ENCODE assay signal across 7 cellular contexts in the genomic region with DNA sequence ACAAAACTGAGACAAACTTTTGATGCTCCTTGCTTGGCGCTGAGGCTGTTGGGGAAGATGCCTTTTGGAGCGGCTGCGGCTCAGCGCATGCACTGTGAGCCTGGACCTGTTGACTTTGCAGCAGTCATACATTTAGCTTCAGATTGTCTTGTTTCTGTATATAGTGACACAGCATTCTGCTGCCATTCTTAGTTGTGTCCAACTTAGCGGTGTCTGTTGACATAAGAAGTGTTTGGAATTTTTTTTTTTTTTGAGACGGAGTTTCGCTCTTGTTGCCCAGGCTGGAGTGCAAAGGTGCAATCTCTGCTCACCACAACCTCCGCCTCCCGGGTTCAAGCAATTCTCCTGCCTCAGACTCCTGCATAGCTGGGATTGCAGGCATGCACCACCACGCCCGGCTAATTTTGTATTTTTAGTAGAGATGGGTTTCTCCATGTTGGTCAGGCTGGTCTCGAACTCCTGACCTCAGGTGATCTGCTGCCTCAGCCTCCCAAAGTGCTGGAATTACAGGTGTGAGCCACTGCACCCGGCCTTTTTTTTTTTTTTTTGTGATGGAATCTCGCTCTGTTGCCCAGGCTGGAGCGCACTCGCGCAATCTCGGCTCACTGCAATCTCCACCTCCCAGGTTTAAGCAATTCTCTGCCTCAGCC. TPM values are rescaled to one million over a fixed set of nuclear protein-coding genes. Genes with fewer than 3 reads are reported as not detected.
DNase-seq lines count a peak whose midpoint lies in the region; ATAC-seq, FAIRE-seq and TF ChIP-seq lines count a peak whose summit lies in the region.
"Not testable (repeated sequence)": the region's sequence is repeated elsewhere in the genome, so short reads cannot be mapped to it uniquely, and the experiment has no call there.

No MANE protein-coding gene starts in this region.

- intact Hi-C loops in right lobe of liver (cut with DNase I): not testable (repeated sequence)

- H3K4me1 Mint-ChIP-seq in T-helper 17 cell: peaks cover 61% of the 10 kb centered on the region
- H3K4me1 Mint-ChIP-seq in activated CD4-positive, alpha-beta T cell treated with anti-CD3 and anti-CD28 coated beads, Interleukin-2, amount 10 ng/mL, durations not matched to agents 7 days and 5 days: peaks cover 85% of the 10 kb centered on the region
- H3K4me1 Mint-ChIP-seq in activated CD8-positive, alpha-beta memory T cell treated with anti-CD3 and anti-CD28 coated beads, Interleukin-2, amount 10 ng/mL, durations not matched to agents 7 days and 5 days: peaks cover 80% of the 10 kb centered on the region
- peaks cover 88% of the 10 kb centered on the region for H3K4me1 Mint-ChIP-seq in activated naive CD4-positive, alpha-beta T cell treated with anti-CD3 and anti-CD28 coated beads, Interleukin-2, amount 10 ng/mL, durations not matched to agents 7 days and 5 days

- peak overlapping the region; percentile 99 for H3K27ac Mint-ChIP-seq in T-helper 17 cell
- peak overlapping the region; percentile 72 for H3K27ac Mint-ChIP-seq in activated CD4-positive, alpha-beta T cell treated with anti-CD3 and anti-CD28 coated beads, Interleukin-2, amount 10 ng/mL, durations not matched to agents 7 days and 5 days
- H3K27ac Mint-ChIP-seq in activated CD8-positive, alpha-beta memory T cell treated with anti-CD3 and anti-CD28 coated beads, Interleukin-2, amount 10 ng/mL, durations not matched to agents 7 days and 5 days: peak overlapping the region; percentile 48
- peak overlapping the region; percentile 35 for H3K27ac Mint-ChIP-seq in activated naive CD4-positive, alpha-beta T cell treated with anti-CD3 and anti-CD28 coated beads, Interleukin-2, amount 10 ng/mL, durations not matched to agents 7 days and 5 days

- TF ChIP-seq EP300 in A549 (IDR thresholded peaks at IDR 0.05): not testable (repeated sequence)

- H3K27me3 Mint-ChIP-seq in T-helper 17 cell; activated CD4-positive, alpha-beta T cell treated with anti-CD3 and anti-CD28 coated beads, Interleukin-2, amount 10 ng/mL, durations not matched to agents 7 days and 5 days; activated CD8-positive, alpha-beta memory T cell treated with anti-CD3 and anti-CD28 coated beads, Interleukin-2, amount 10 ng/mL, durations not matched to agents 7 days and 5 days; activated naive CD4-positive, alpha-beta T cell treated with anti-CD3 and anti-CD28 coated beads, Interleukin-2, amount 10 ng/mL, durations not matched to agents 7 days and 5 days: not testable (repeated sequence)

- not testable (repeated sequence) for H3K36me3 Mint-ChIP-seq in T-helper 17 cell (ENCODE audit: low read depth); activated CD8-positive, alpha-beta memory T cell treated with anti-CD3 and anti-CD28 coated beads, Interleukin-2, amount 10 ng/mL, durations not matched to agents 7 days and 5 days
- peaks cover 16% of the 10 kb centered on the region for H3K36me3 Mint-ChIP-seq in activated CD4-positive, alpha-beta T cell treated with anti-CD3 and anti-CD28 coated beads, Interleukin-2, amount 10 ng/mL, durations not matched to agents 7 days and 5 days (ENCODE audit: low read depth)
- H3K36me3 Mint-ChIP-seq in activated naive CD4-positive, alpha-beta T cell treated with anti-CD3 and anti-CD28 coated beads, Interleukin-2, amount 10 ng/mL, durations not matched to agents 7 days and 5 days: peaks cover 12% of the 10 kb centered on the region

- WGBS in A549 (ENCODE audit: missing lambda C conversion rate): 57% methylated on average over 18 of the region's 18 CpGs
- 88% methylated on average over 13 of the region's 18 CpGs for WGBS in hepatocyte (ENCODE audit: low lambda C conversion rate, missing lambda C conversion rate)
- 78% methylated on average over 17 of the region's 18 CpGs for WGBS in right lobe of liver (ENCODE audit: insufficient coverage, low coverage, low lambda C conversion rate, missing lambda C conversion rate)

- not testable (repeated sequence) for H3K4me3 Mint-ChIP-seq in T-helper 17 cell; activated CD4-positive, alpha-beta T cell treated with anti-CD3 and anti-CD28 coated beads, Interleukin-2, amount 10 ng/mL, durations not matched to agents 7 days and 5 days; activated CD8-positive, alpha-beta memory T cell treated with anti-CD3 and anti-CD28 coated beads, Interleukin-2, amount 10 ng/mL, durations not matched to agents 7 days and 5 days; activated naive CD4-positive, alpha-beta T cell treated with anti-CD3 and anti-CD28 coated beads, Interleukin-2, amount 10 ng/mL, durations not matched to agents 7 days and 5 days

- not testable (repeated sequence) for H3K27me3 ChIP-seq in hepatocyte, right lobe of liver

- POLR2A ChIA-PET in A549 (lab: Yijun Ruan, JAX); activated CD4-positive, alpha-beta T cell treated with anti-CD3 and anti-CD28 coated beads, Interleukin-2, amount 10 ng/mL, durations not matched to agents 7 days and 5 days (lab: Charles Lee): not testable (repeated sequence)

- TF ChIP-seq POLR2A in A549 (IDR thresholded peaks at IDR 0.05; ENCODE audit: low read length); right lobe of liver (IDR thresholded peaks at IDR 0.05): not testable (repeated sequence)

- not testable (repeated sequence) for H3K9me3 ChIP-seq in A549; T-helper 17 cell (ENCODE audit: control insufficient read depth, low read length, poor library complexity, severe bottlenecking); hepatocyte (ENCODE audit: low read depth); right lobe of liver

- not testable (repeated sequence) for H3K4me3 ChIP-seq in A549, hepatocyte, right lobe of liver

- not testable (repeated sequence) for TF ChIP-seq RAD21 in A549 (conservative IDR thresholded peaks at IDR 0.05 in 1 of 2, IDR thresholded peaks at IDR 0.05 in 1 of 2)

- peak in 1 of 2 experiments; percentile 58 for DNase-seq in A549 (ENCODE audit: low read depth in 1 of 2, low spot score in 1 of 2)
- DNase-seq in T-helper 17 cell; activated CD4-positive, alpha-beta T cell treated with anti-CD3 and anti-CD28 coated beads, Interleukin-2, amount 10 ng/mL, durations not matched to agents 7 days and 5 days; activated CD8-positive, alpha-beta memory T cell treated with anti-CD3 and anti-CD28 coated beads, Interleukin-2, amount 10 ng/mL, durations not matched to agents 7 days and 5 days; activated naive CD4-positive, alpha-beta T cell treated with anti-CD3 and anti-CD28 coated beads, Interleukin-2, amount 10 ng/mL, durations not matched to agents 7 days and 5 days; right lobe of liver: not testable (repeated sequence)
- peak; percentile 11 for DNase-seq in hepatocyte (ENCODE audit: low spot score)

- ATAC-seq in A549: peak; percentile 54 to 83; a peak in 4 of 6 replicates
- ATAC-seq in T-helper 17 cell; activated CD8-positive, alpha-beta memory T cell treated with anti-CD3 and anti-CD28 coated beads, Interleukin-2, amount 10 ng/mL, durations not matched to agents 7 days and 5 days: not testable (repeated sequence)
- ATAC-seq in right lobe of liver: peak; percentile 16 to 48 (median 25)

- not testable (repeated sequence) for FAIRE-seq in A549 (lab: Jason Lieb, UNC)

- not testable (repeated sequence) for H3K36me3 ChIP-seq in hepatocyte (replicated peaks; ENCODE audit: insufficient read depth, low read depth); right lobe of liver

- not testable (repeated sequence) for H3K9me3 Mint-ChIP-seq in activated CD4-positive, alpha-beta T cell treated with anti-CD3 and anti-CD28 coated beads, Interleukin-2, amount 10 ng/mL, durations not matched to agents 7 days and 5 days; activated CD8-positive, alpha-beta memory T cell treated with anti-CD3 and anti-CD28 coated beads, Interleukin-2, amount 10 ng/mL, durations not matched to agents 7 days and 5 days (ENCODE audit: low read depth); activated naive CD4-positive, alpha-beta T cell treated with anti-CD3 and anti-CD28 coated beads, Interleukin-2, amount 10 ng/mL, durations not matched to agents 7 days and 5 days

- H4K20me1 ChIP-seq in hepatocyte (ENCODE audit: insufficient read depth, poor library complexity, severe bottlenecking): not testable (repeated sequence)

- H2AFZ ChIP-seq in hepatocyte: not testable (repeated sequence)

- H3K27ac ChIP-seq in A549, hepatocyte: not testable (repeated sequence)
- H3K27ac ChIP-seq in right lobe of liver: peak overlapping the region in 1 of 3 donors; percentile 4

- CTCF ChIA-PET in A549 (lab: Yijun Ruan, JAX): interaction anchor here (1.7 kb wide), 1 partner anchor 14 kb away, joined by 4 read pairs; no protein-coding TSS in a partner anchor
- CTCF ChIA-PET in activated CD4-positive, alpha-beta T cell treated with anti-CD3 and anti-CD28 coated beads, Interleukin-2, amount 10 ng/mL, durations not matched to agents 7 days and 5 days (lab: Charles Lee): interaction anchor here (0.6 kb wide), 1 partner anchor 81 kb away, joined by 3 read pairs; no protein-coding TSS in a partner anchor
- CTCF ChIA-PET in activated CD8-positive, alpha-beta memory T cell treated with anti-CD3 and anti-CD28 coated beads, Interleukin-2, amount 10 ng/mL, durations not matched to agents 7 days and 5 days (lab: Charles Lee): interaction anchor here (1.2 to 1.4 kb wide), 2 partner anchors 13 to 190 kb away, joined by 3 to 4 read pairs; no protein-coding TSS in a partner anchor
- CTCF ChIA-PET in activated naive CD4-positive, alpha-beta T cell treated with anti-CD3 and anti-CD28 coated beads, Interleukin-2, amount 10 ng/mL, durations not matched to agents 7 days and 5 days (lab: Charles Lee): not testable (repeated sequence)

- not testable (repeated sequence) for H3K9me2 ChIP-seq in hepatocyte (replicated peaks; ENCODE audit: insufficient read depth)

- peak overlapping the region; percentile 38 for H3K4me2 ChIP-seq in A549
- H3K4me2 ChIP-seq in hepatocyte: not testable (repeated sequence)

- H3K4me1 ChIP-seq in A549 (peaks cover 34% of the 10 kb centered on the region), right lobe of liver (peaks cover 0 to 32% (median 4%) of the 10 kb centered on the region in 4 donors)
- H3K4me1 ChIP-seq in hepatocyte (ENCODE audit: insufficient read depth): not testable (repeated sequence)

- not testable (repeated sequence) for TF ChIP-seq CTCF in A549 (IDR thresholded peaks at IDR 0.05); hepatocyte (IDR thresholded peaks at IDR 0.05; ENCODE audit: poor library complexity); right lobe of liver (IDR thresholded peaks at IDR 0.05)

- H3K79me2 ChIP-seq in hepatocyte: not testable (repeated sequence)

RNA-seq across cellular contexts. Expression of a gene that starts 17.5 kb away (rescaled TPM):
- 45.5 and 48.9 TPM in 2 replicates for polyA plus RNA-seq in A549 (2011; rRNA removed)
- 6.8 and 8.2 TPM in 2 replicates for polyA plus RNA-seq in A549 (2012; cell fraction: cytosol; rRNA removed)
- 9.4 and 10.6 TPM in 2 replicates for polyA plus RNA-seq in A549 (2012; cell fraction: nucleus; rRNA removed)
- 17.0 to 19.6 TPM (median 19.5 TPM) in 3 replicates for polyA plus RNA-seq in A549 (2017; fragmentation: RNase III; extraction: RNeasy Plus Mini Kit Qiagen cat#74134 plus additional on column Dnase treatment)
- 24.3 and 37.8 TPM in 2 replicates for polyA minus RNA-seq in A549 (2011; rRNA and poly(A)+ RNA removed)
- total RNA-seq in T-helper 17 cell: 10 to 100 TPM; 65.2 to 95.5 TPM
- 100 to 1,000 TPM; 204 to 209 TPM for total RNA-seq in activated CD4-positive, alpha-beta T cell treated with anti-CD3 and anti-CD28 coated beads, Interleukin-2, amount 10 ng/mL, durations not matched to agents 7 days and 5 days
- total RNA-seq in activated CD8-positive, alpha-beta memory T cell treated with anti-CD3 and anti-CD28 coated beads, Interleukin-2, amount 10 ng/mL, durations not matched to agents 7 days and 5 days: 100 to 1,000 TPM; 134 to 186 TPM
- 34.6 and 48.4 TPM in 2 replicates for total RNA-seq in hepatocyte
- polyA plus RNA-seq in hepatocyte: 11.9 and 14.4 TPM in 2 replicates
- total RNA-seq in right lobe of liver: 10 to 100 TPM in 5 of 6 experiments, 1 to 10 TPM in 1; 9.6 to 20.1 (median 16.5) TPM

Comparison
In these comparisons a context has a peak if more than half of its experiments do, and no peak if none do; other contexts are left out.
1. H3K27ac Mint-ChIP-seq: peak in every context shown above with its lines; median percentile 99 in T-helper 17 cell; 72 in activated CD4-positive, alpha-beta T cell treated with anti-CD3 and anti-CD28 coated beads, Interleukin-2, amount 10 ng/mL, durations not matched to agents 7 days and 5 days; 48 in activated CD8-positive, alpha-beta memory T cell treated with anti-CD3 and anti-CD28 coated beads, Interleukin-2, amount 10 ng/mL, durations not matched to agents 7 days and 5 days; 35 in activated naive CD4-positive, alpha-beta T cell treated with anti-CD3 and anti-CD28 coated beads, Interleukin-2, amount 10 ng/mL, durations not matched to agents 7 days and 5 days.